2 cellular contexts compared by ENCODE assay signal in genomic region chrX:3962511-3963350, GRCh38.
TF ChIP-seq lines count a peak whose summit lies in the region.

No MANE protein-coding gene starts in this region.

TF ChIP-seq in A549, 52 proteins besides CTCF, POLR2A, EP300 and RAD21 (continued from another document):
- TF ChIP-seq MYC (IDR thresholded peaks at IDR 0.05; ENCODE audit: borderline replicate concordance, low read length) (no peak), RARB (CRISPR knock-in tag; IDR thresholded peaks at IDR 0.05) (no peak)
TF ChIP-seq in A549: peak in this region for 1.

TF ChIP-seq in GM12878, 131 proteins besides CTCF, POLR2A, EP300 and RAD21 (continued from another document):
- no peak for TF ChIP-seq ZBTB33 (IDR thresholded peaks at IDR 0.05)
- no peak for TF ChIP-seq SMAD5 (IDR thresholded peaks at IDR 0.05; ENCODE audit: low read depth)
- TF ChIP-seq NRF1 (conservative IDR thresholded peaks at IDR 0.05; ENCODE audit: low read depth, low read length), result no peak
